20 cellular contexts compared by ENCODE assay signal in the genomic region with DNA sequence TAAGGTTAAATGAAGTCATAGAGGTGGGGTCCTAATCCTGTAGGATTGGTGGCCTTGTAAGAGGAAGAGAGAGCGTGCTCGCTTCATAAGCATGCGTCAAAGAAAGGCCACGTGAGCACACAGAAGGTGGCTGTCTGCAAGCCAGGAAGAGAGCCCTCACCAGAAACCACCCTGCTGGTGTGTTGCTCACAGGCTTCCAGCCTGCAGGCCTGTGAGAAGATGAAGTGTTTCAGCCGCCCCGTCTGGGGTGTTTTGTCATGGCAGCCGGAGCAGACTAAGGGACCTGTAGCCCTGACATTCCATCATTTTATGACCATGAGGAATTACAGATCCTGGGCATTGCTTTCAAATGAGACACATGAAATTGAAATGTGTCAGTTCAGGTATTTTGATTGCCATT. TPM values are rescaled to one million over a fixed set of nuclear protein-coding genes. Genes with fewer than 3 reads are reported as not detected.
DNase-seq lines count a peak whose midpoint lies in the region; ATAC-seq and TF ChIP-seq lines count a peak whose summit lies in the region.
"Had no signal": no experiment of that assay in that cellular context is flagged by ENCODE, and none has a peak within 500 bp of the region (broad histone marks: within the 10 kb centered on the region; RNA-seq: fewer than 3 reads in every experiment).

No MANE protein-coding gene starts in this region.

- POLR2A ChIA-PET in activated CD4-positive, alpha-beta T cell treated with anti-CD3 and anti-CD28 coated beads, Interleukin-2, amount 10 ng/mL, durations not matched to agents 7 days and 5 days (lab: Charles Lee), result no interaction called here

- no peak for DNase-seq in activated CD4-positive, alpha-beta T cell treated with anti-CD3 and anti-CD28 coated beads, Interleukin-2, amount 10 ng/mL, durations not matched to agents 7 days and 5 days
- no peak for DNase-seq in activated CD4-positive, alpha-beta T cell treated with anti-CD3 and anti-CD28 coated beads for 4 hours
- DNase-seq in iPS-NIHi7 (ENCODE audit: extremely low spot score) (peak; percentile 3), body of pancreas (no peak), lower leg skin (ENCODE audit: low spot score in 2 of 2) (no peak), NCI-H2081 treated with DMSO at 0.1 percent for 48 hours (lab: John Stamatoyannopoulos, UW) (no peak)
- DNase-seq: AML-193; DMS79; Karpas-422; NCI-H1417 treated with DMSO at 0.1 percent for 48 hours; NCI-H1930; NCI-H446; NCI-H69; NK-92 treated with Interleukin-12 subunit alpha and Interleukin-12 subunit beta, amount 100 ng/mL, for 24 hours; Peyer's patch had no signal

- no peak for ATAC-seq in body of pancreas

- peaks cover 58% of the 10 kb centered on the region for H3K4me1 ChIP-seq in body of pancreas

- H3K9me3 ChIP-seq in body of pancreas, result no peaks in the 10 kb centered on the region
- H3K9me3 ChIP-seq: Peyer's patch had no signal

- H3K4me3 Mint-ChIP-seq in activated CD4-positive, alpha-beta T cell treated with anti-CD3 and anti-CD28 coated beads, Interleukin-2, amount 10 ng/mL, durations not matched to agents 7 days and 5 days, result no peak overlapping the region
- no peak overlapping the region for H3K4me3 Mint-ChIP-seq in nephron
- H3K4me3 Mint-ChIP-seq: IgD-negative memory B cell had no signal

- CTCF ChIA-PET in activated CD4-positive, alpha-beta T cell treated with anti-CD3 and anti-CD28 coated beads, Interleukin-2, amount 10 ng/mL, durations not matched to agents 7 days and 5 days (lab: Charles Lee), result no interaction called here

- TF ChIP-seq CTCF in VCaP (conservative IDR thresholded peaks at IDR 0.05), result no peak
- no peak for TF ChIP-seq CTCF in nephron (IDR thresholded peaks at IDR 0.05; ENCODE audit: unreplicated experiment in 3 of 3)
- TF ChIP-seq CTCF in body of pancreas (IDR thresholded peaks at IDR 0.05), result no peak
- TF ChIP-seq CTCF in lower leg skin (IDR thresholded peaks at IDR 0.05), result no peak

- H3K27me3 ChIP-seq in body of pancreas, result no peaks in the 10 kb centered on the region
- H3K27me3 ChIP-seq: Peyer's patch had no signal

- H3K4me1 Mint-ChIP-seq in activated CD4-positive, alpha-beta T cell treated with anti-CD3 and anti-CD28 coated beads, Interleukin-2, amount 10 ng/mL, durations not matched to agents 7 days and 5 days, result peaks cover 18% of the 10 kb centered on the region
- H3K4me1 Mint-ChIP-seq in nephron, result peaks cover 42% of the 10 kb centered on the region

- H3K27ac ChIP-seq in VCaP, result peak overlapping the region; percentile 47
- H3K27ac ChIP-seq in body of pancreas, result no peak overlapping the region
- H3K27ac ChIP-seq: 22Rv1, C4-2B, Peyer's patch had no signal

- H3K27ac Mint-ChIP-seq in activated CD4-positive, alpha-beta T cell treated with anti-CD3 and anti-CD28 coated beads, Interleukin-2, amount 10 ng/mL, durations not matched to agents 7 days and 5 days, result peak overlapping the region; percentile 46
- H3K27ac Mint-ChIP-seq in nephron, result peak overlapping the region; percentile 58 to 95 (median 80)
- H3K27ac Mint-ChIP-seq: IgD-negative memory B cell had no signal

- no peak for TF ChIP-seq POLR2A in body of pancreas (IDR thresholded peaks at IDR 0.05)
- TF ChIP-seq POLR2A in lower leg skin (IDR thresholded peaks at IDR 0.05), result no peak

- intact Hi-C loops in body of pancreas (cut with DNase I), result no loop called here
- intact Hi-C loops in lower leg skin (cut with DNase I; ENCODE audit: low total_unique reads), result no loop called here

- H3K9me3 Mint-ChIP-seq in activated CD4-positive, alpha-beta T cell treated with anti-CD3 and anti-CD28 coated beads, Interleukin-2, amount 10 ng/mL, durations not matched to agents 7 days and 5 days, result no peaks in the 10 kb centered on the region
- no peaks in the 10 kb centered on the region for H3K9me3 Mint-ChIP-seq in nephron
- H3K9me3 Mint-ChIP-seq: IgD-negative memory B cell had no signal

- no peak overlapping the region for H3K4me3 ChIP-seq in body of pancreas
- H3K4me3 ChIP-seq in lower leg skin (ENCODE audit: low read depth, poor library complexity, severe bottlenecking), result no peak overlapping the region
- H3K4me3 ChIP-seq: Peyer's patch had no signal

- WGBS in body of pancreas, 2 donors, result 94 to 96% methylated on average over 7 of the region's 7 CpGs
- 89 to 97% methylated on average over 7 of the region's 7 CpGs for WGBS in lower leg skin, 2 donors

- H3K36me3 ChIP-seq in body of pancreas (replicated peaks in 1 of 2; ENCODE audit: insufficient read depth in 1 of 2, low read depth in 2 of 2), result peaks cover 0 to 6% of the 10 kb centered on the region in 2 donors

- H3K36me3 Mint-ChIP-seq in activated CD4-positive, alpha-beta T cell treated with anti-CD3 and anti-CD28 coated beads, Interleukin-2, amount 10 ng/mL, durations not matched to agents 7 days and 5 days (ENCODE audit: low read depth), result peaks cover 13% of the 10 kb centered on the region
- H3K36me3 Mint-ChIP-seq in nephron (ENCODE audit: low read depth), result peaks cover 31% of the 10 kb centered on the region

- H3K27me3 Mint-ChIP-seq in activated CD4-positive, alpha-beta T cell treated with anti-CD3 and anti-CD28 coated beads, Interleukin-2, amount 10 ng/mL, durations not matched to agents 7 days and 5 days, result no peaks in the 10 kb centered on the region
- H3K27me3 Mint-ChIP-seq in nephron (ENCODE audit: low read depth), result no peaks in the 10 kb centered on the region
- H3K27me3 Mint-ChIP-seq: IgD-negative memory B cell had no signal

RNA-seq across cellular contexts. Expression of gene AP2A2, which starts 32.4 kb away (rescaled TPM):
- 10 to 100 TPM; 60.1 to 66.7 TPM for total RNA-seq in activated CD4-positive, alpha-beta T cell treated with anti-CD3 and anti-CD28 coated beads, Interleukin-2, amount 10 ng/mL, durations not matched to agents 7 days and 5 days
- total RNA-seq in body of pancreas (10 to 100 TPM; 40.7 to 77.8 TPM), lower leg skin (10 to 100 TPM; 33.6 to 76.6 (median 46.4) TPM)

RNA-seq across cellular contexts. Expression of gene CHID1, which starts 47.5 kb away (rescaled TPM):
- total RNA-seq in activated CD4-positive, alpha-beta T cell treated with anti-CD3 and anti-CD28 coated beads, Interleukin-2, amount 10 ng/mL, durations not matched to agents 7 days and 5 days, result 10 to 100 TPM; 42.6 to 45.5 TPM
- total RNA-seq in body of pancreas (10 to 100 TPM; 39.4 to 81.4 TPM), lower leg skin (10 to 100 TPM; 35.5 to 59.4 (median 50.7) TPM)
